ENCODE assay signal across 8 cellular contexts in the genomic region with DNA sequence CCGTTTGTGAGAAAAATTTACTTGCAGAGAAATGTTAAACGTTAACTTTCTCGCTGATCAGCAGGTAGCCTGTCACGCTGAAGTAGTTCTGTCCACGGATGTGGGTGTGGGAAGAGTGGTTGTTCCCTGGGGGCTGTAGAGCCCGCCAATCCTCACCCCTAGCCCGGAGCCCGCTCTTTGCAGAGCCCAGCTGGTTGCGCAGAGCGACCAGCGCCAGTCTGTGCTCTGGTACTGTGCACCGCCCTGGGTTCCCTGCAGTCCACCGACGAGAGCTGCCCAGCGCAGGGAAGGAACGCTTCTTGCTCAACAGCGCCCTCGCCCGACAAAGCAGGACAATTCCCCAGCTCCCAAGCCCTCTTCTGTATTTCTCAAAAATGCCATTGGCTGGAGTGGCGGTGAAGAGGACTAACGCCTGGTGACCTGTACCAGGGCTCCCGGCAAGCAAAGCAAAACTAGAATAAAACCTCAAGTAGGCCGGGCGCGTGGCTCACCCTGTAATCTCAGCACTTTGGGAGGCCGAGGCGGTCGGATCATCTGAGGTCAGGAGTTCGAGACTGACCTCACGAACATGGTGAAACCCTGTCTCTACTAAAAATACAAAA. TPM values are rescaled to one million over a fixed set of nuclear protein-coding genes. Genes with fewer than 3 reads are reported as not detected.
DNase-seq lines count a peak whose midpoint lies in the region; ATAC-seq and TF ChIP-seq lines count a peak whose summit lies in the region.

No MANE protein-coding gene starts in this region.

- H3K27me3 ChIP-seq in Karpas-422 (ENCODE audit: low read length) (no peaks in the 10 kb centered on the region), Panc1 (ENCODE audit: control insufficient read depth, insufficient read depth, low read length) (no peaks in the 10 kb centered on the region)

- H3K4me1 Mint-ChIP-seq in nephron, result peaks cover 4% of the 10 kb centered on the region

- H3K9me3 ChIP-seq in Karpas-422 (ENCODE audit: low read length), result no peaks in the 10 kb centered on the region
- H3K9me3 ChIP-seq in Panc1 (ENCODE audit: control insufficient read depth, insufficient read depth, low read depth, low read length), result no peaks in the 10 kb centered on the region

- DNase-seq in DMS53 (lab: John Stamatoyannopoulos, UW) (peak; percentile 94), Karpas-422 (peak; percentile 92), Panc1 (ENCODE audit: low read depth, low spot score) (peak; percentile 71), activated T-helper 1 cell treated with Interleukin-2 at 50 U/mL for 16 hours (ENCODE audit: low read depth) (peak; percentile 60), fibroblast of mammary gland (ENCODE audit: low read depth) (peak; percentile 81)
- peak; percentile 87 for DNase-seq in stimulated activated naive CD8-positive, alpha-beta T cell treated with anti-CD3 and anti-CD28 coated beads, Interleukin-15, Interleukin-2, amounts not matched to agents 100 U/mL and 50 U/mL, for 24 hours

- POLR2A ChIA-PET in Panc1 (lab: Charles Lee), result no interaction called here

- peak overlapping the region; percentile 59 to 72 (median 68) for H3K4me3 Mint-ChIP-seq in nephron

- H3K4me3 ChIP-seq in Karpas-422 (ENCODE audit: low read length) (peak overlapping the region; percentile 73), Panc1 (ENCODE audit: low read depth in 2 of 2, low read length in 2 of 2) (peak overlapping the region; percentile 33 to 61), fibroblast of mammary gland (ENCODE audit: control insufficient read depth, low read depth, low read length) (peak overlapping the region; percentile 26)

- H3K27ac ChIP-seq in Karpas-422 (ENCODE audit: low read length) (no peak overlapping the region), Panc1 (ENCODE audit: low read length) (peak overlapping the region; percentile 70; the same call in 1 of the 2 replicates)

- in situ Hi-C loops in Panc1 (cut with HindIII; ENCODE audit: low pct_unique_long_range_greater_than_20kb, low sequenced_read_pairs), result no loop called here

- H3K36me3 ChIP-seq in Karpas-422 (ENCODE audit: insufficient read depth, low read length), result no peaks in the 10 kb centered on the region
- H3K36me3 ChIP-seq in Panc1 (ENCODE audit: control insufficient read depth, insufficient read depth, low read length), result no peaks in the 10 kb centered on the region

- BruUV-seq in Panc1 (replicated peaks; lab: Mats Ljungman, UMichigan), result no TSS peak

- H3K4me2 ChIP-seq in Karpas-422 (ENCODE audit: low read depth, low read length, poor library complexity, severe bottlenecking), result peak overlapping the region; percentile 89

- CTCF ChIA-PET in Panc1 (lab: Charles Lee), result interaction anchor here (0.5 to 1.1 kb wide), 4 partner anchors 17 to 582 kb away, joined by 3 to 6 read pairs (median 4); no protein-coding TSS in a partner anchor

- H3K27me3 Mint-ChIP-seq in nephron (ENCODE audit: low read depth), result peaks cover 70% of the 10 kb centered on the region

- intact Hi-C loops in Panc1 (cut with micrococcal nuclease; ENCODE audit: unreplicated experiment), result loop anchor here (10.0 kb wide), 1 partner anchor 65 kb away; the partner anchor contains the start of genes PIGP and TTC3

- no peaks in the 10 kb centered on the region for H3K79me2 ChIP-seq in Karpas-422 (ENCODE audit: low read length)

- peak overlapping the region; percentile 98 for H2AFZ ChIP-seq in Karpas-422 (ENCODE audit: low read length)

- ATAC-seq in GM21723 (IDR thresholded peaks at IDR 0.05; ENCODE audit: unreplicated experiment), result peak; percentile 73
- ATAC-seq in Panc1, result peak; percentile 98
- peak; percentile 88 for ATAC-seq in stimulated activated naive CD8-positive, alpha-beta T cell treated with anti-CD3 and anti-CD28 coated beads, Interleukin-15, Interleukin-2, amounts not matched to agents 100 U/mL and 50 U/mL, for 24 hours

- H3K36me3 Mint-ChIP-seq in nephron (ENCODE audit: low read depth), result no peaks in the 10 kb centered on the region

- H3K9me2 ChIP-seq in Karpas-422 (replicated peaks; ENCODE audit: insufficient read depth, low read length), result no peaks in the 10 kb centered on the region

- H3K27ac Mint-ChIP-seq in nephron, result peak overlapping the region in 1 of 3 experiments; percentile 15

- TF ChIP-seq CTCF in Panc1 (IDR thresholded peaks at IDR 0.05) (peak; percentile 92), fibroblast of mammary gland (conservative IDR thresholded peaks at IDR 0.05; ENCODE audit: control insufficient read depth, insufficient read depth, low read depth, low read length) (peak; percentile 87), nephron (IDR thresholded peaks at IDR 0.05; ENCODE audit: unreplicated experiment in 3 of 3) (peak; percentile 63 to 84 (median 83))

- peak overlapping the region; percentile 71 for H3K9ac ChIP-seq in Karpas-422 (ENCODE audit: low read length)

- H4K20me1 ChIP-seq in Karpas-422 (ENCODE audit: insufficient read depth, low read depth, low read length), result no peaks in the 10 kb centered on the region

- H3K9me3 Mint-ChIP-seq in nephron, result no peaks in the 10 kb centered on the region

- H3K4me1 ChIP-seq in Karpas-422 (ENCODE audit: low read length) (peaks cover 9% of the 10 kb centered on the region), Panc1 (ENCODE audit: control insufficient read depth, insufficient read depth, low read length) (no peaks in the 10 kb centered on the region; the same call in 1 of the 2 replicates)

RNA-seq across cellular contexts. Expression of gene RIPPLY3, which starts 3.3 kb away (rescaled TPM):
- not detected in 2 replicates for total RNA-seq in Karpas-422 (2014; rRNA removed; shearing (Covaris generic); ENCODE audit: low replicate concordance)
- total RNA-seq in Panc1 (2021; ENCODE audit: unreplicated experiment), result 1.2 TPM
- polyA plus RNA-seq in Panc1 (2012; ENCODE audit: insufficient read length), result 0.90 TPM

RNA-seq across cellular contexts. Expression of gene HLCS, which starts 43.4 kb away (rescaled TPM):
- total RNA-seq in Karpas-422 (2014; rRNA removed; shearing (Covaris generic); ENCODE audit: low replicate concordance), result 36.2 and 55.9 TPM in 2 replicates
- 15.3 TPM for total RNA-seq in Panc1 (2021; ENCODE audit: unreplicated experiment)
- 10.5 TPM for polyA plus RNA-seq in Panc1 (2012; ENCODE audit: insufficient read length)
